ENCODE assay signal across 2 cellular contexts in the genomic region with DNA sequence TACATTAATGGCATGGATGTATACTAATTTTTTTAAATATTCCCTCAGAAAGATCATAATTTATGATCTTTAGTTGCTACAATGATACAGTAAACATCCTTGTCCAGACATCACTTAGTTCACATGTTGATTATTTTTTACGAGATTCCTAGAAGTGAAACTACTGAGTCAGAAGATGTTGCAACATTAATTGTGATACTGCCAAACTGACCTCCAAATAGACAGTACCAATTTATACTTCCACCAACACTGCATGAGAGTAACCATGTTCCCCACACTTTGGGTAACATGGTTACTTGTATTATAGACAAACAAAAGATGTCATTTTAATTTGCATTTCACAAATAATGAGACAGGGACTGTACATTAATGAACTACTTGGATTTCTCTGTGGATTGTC.
TF ChIP-seq lines count a peak whose summit lies in the region.

No MANE protein-coding gene starts in this region.

TF ChIP-seq in liver, 16 proteins besides CTCF, POLR2A, EP300 and RAD21:
- TF ChIP-seq RXRA (IDR thresholded peaks at IDR 0.05) = no peak
- TF ChIP-seq SP1 (IDR thresholded peaks at IDR 0.05) = no peak
- TF ChIP-seq YY1 (IDR thresholded peaks at IDR 0.05) = no peak
- TF ChIP-seq ZBTB33 (IDR thresholded peaks at IDR 0.05) = no peak
- no peak for TF ChIP-seq HNF4G (IDR thresholded peaks at IDR 0.05)
- no peak for TF ChIP-seq FOXA1 (IDR thresholded peaks at IDR 0.05)
- TF ChIP-seq NR2F2 (IDR thresholded peaks at IDR 0.05) = no peak
- no peak for TF ChIP-seq GABPA (IDR thresholded peaks at IDR 0.05 in 1 of 2, conservative IDR thresholded peaks at IDR 0.05 in 1 of 2)
- TF ChIP-seq REST (IDR thresholded peaks at IDR 0.05) = no peak
- no peak for TF ChIP-seq JUND (IDR thresholded peaks at IDR 0.05)
- no peak for TF ChIP-seq TAF1 (conservative IDR thresholded peaks at IDR 0.05)
- TF ChIP-seq HNF4A (conservative IDR thresholded peaks at IDR 0.05) = no peak
- TF ChIP-seq, protein P1, sequence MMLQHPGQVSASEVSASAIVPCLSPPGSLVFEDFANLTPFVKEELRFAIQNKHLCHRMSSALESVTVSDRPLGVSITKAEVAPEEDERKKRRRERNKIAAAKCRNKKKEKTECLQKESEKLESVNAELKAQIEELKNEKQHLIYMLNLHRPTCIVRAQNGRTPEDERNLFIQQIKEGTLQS (IDR thresholded peaks at IDR 0.05) = no peak
- no peak for TF ChIP-seq EGR1 (IDR thresholded peaks at IDR 0.05; ENCODE audit: low read depth in 2 of 2)
- no peak for TF ChIP-seq FOXA2 (IDR thresholded peaks at IDR 0.05)

TF ChIP-seq in HepG2, 621 proteins besides CTCF, POLR2A, EP300 and RAD21:
- TF ChIP-seq ZFY (CRISPR knock-in tag; IDR thresholded peaks at IDR 0.05) = no peak
- no peak for TF ChIP-seq RFX3 (CRISPR knock-in tag; IDR thresholded peaks at IDR 0.05)
- TF ChIP-seq AHR (CRISPR knock-in tag; IDR thresholded peaks at IDR 0.05) = no peak
- no peak for TF ChIP-seq MTF1 (CRISPR knock-in tag; IDR thresholded peaks at IDR 0.05)
- no peak for TF ChIP-seq ZNF451 (CRISPR knock-in tag; IDR thresholded peaks at IDR 0.05)
- TF ChIP-seq KLF16 (CRISPR knock-in tag; IDR thresholded peaks at IDR 0.05) = no peak
- TF ChIP-seq ZNF891 (CRISPR knock-in tag; IDR thresholded peaks at IDR 0.05) = no peak
- no peak for TF ChIP-seq ZNF205 (CRISPR knock-in tag; IDR thresholded peaks at IDR 0.05)
- no peak for TF ChIP-seq ISL2 (CRISPR knock-in tag; IDR thresholded peaks at IDR 0.05)
- no peak for TF ChIP-seq MAF1 (CRISPR knock-in tag; IDR thresholded peaks at IDR 0.05; ENCODE audit: borderline replicate concordance)
- TF ChIP-seq ZNF569 (CRISPR knock-in tag; IDR thresholded peaks at IDR 0.05; ENCODE audit: borderline replicate concordance) = no peak
- TF ChIP-seq ZC3H4 (CRISPR knock-in tag; IDR thresholded peaks at IDR 0.05; ENCODE audit: borderline replicate concordance) = no peak
- TF ChIP-seq UBTF (CRISPR knock-in tag; IDR thresholded peaks at IDR 0.05) = no peak
- no peak for TF ChIP-seq HOXA9 (CRISPR knock-in tag; IDR thresholded peaks at IDR 0.05; ENCODE audit: borderline replicate concordance)
- no peak for TF ChIP-seq GATAD1 (CRISPR knock-in tag; IDR thresholded peaks at IDR 0.05)
